Comparison of ENCODE assay signal across 13 cellular contexts in genomic region chr9:90961375-90961774, GRCh38.
A peak's percentile ranks its signal among the peaks of the same experiment; 100 is the strongest.
DNase-seq lines count a peak whose midpoint lies in the region; ATAC-seq and TF ChIP-seq lines count a peak whose summit lies in the region.
"Had no signal": no experiment of that assay in that cellular context is flagged by ENCODE, and none has a peak within 500 bp of the region (broad histone marks: within the 10 kb centered on the region; RNA-seq: fewer than 3 reads in every experiment).

No MANE protein-coding gene starts in this region.

- in situ Hi-C loops in gastrocnemius medialis (cut with MboI; ENCODE audit: low sequenced_read_pairs in 4 of 4), result no loop called here

- no peaks in the 10 kb centered on the region for H3K9me3 ChIP-seq in gastrocnemius medialis
- H3K9me3 ChIP-seq: right lobe of liver had no signal

- no peaks in the 10 kb centered on the region for H3K4me1 ChIP-seq in gastrocnemius medialis
- H3K4me1 ChIP-seq: right lobe of liver had no signal

- H3K36me3 Mint-ChIP-seq in activated T-helper 2 cell treated with anti-CD3 and anti-CD28 coated beads, Interferon-gamma antibody, Interleukin-2, Interleukin-4, amounts not matched to agents 10 μg/mL and 5 μg/mL and 100 μg/mL, durations not matched to agents 14 hours and 24 hours and 36 hours (ENCODE audit: low read depth), result peaks cover 28% of the 10 kb centered on the region
- H3K36me3 Mint-ChIP-seq: immature natural killer cell had no signal

- no peak overlapping the region for H3K4me3 Mint-ChIP-seq in activated T-helper 2 cell treated with anti-CD3 and anti-CD28 coated beads, Interferon-gamma antibody, Interleukin-2, Interleukin-4, amounts not matched to agents 10 μg/mL and 5 μg/mL and 100 μg/mL, durations not matched to agents 14 hours and 24 hours and 36 hours (ENCODE audit: low read depth)
- H3K4me3 Mint-ChIP-seq: activated CD4-positive, alpha-beta T cell treated with anti-CD3 and anti-CD28 coated beads, Interleukin-2, amount 10 ng/mL, durations not matched to agents 7 days and 5 days; activated T-helper 1 cell treated with anti-CD3 and anti-CD28 coated beads, Interleukin-12 subunit alpha, Interleukin-12 subunit beta, Interleukin-2, Interleukin-4 antibody, amounts not matched to agents 30 ng/mL and 10 ng/mL and 1 ng/mL, durations not matched to agents 14 hours and 24 hours and 36 hours; immature natural killer cell; T-helper 2 cell treated with Interferon-gamma antibody and Interleukin-4, amounts not matched to agents 5 μg/mL and 100 μg/mL, for 36 hours had no signal

- DNase-seq in Daoy (ENCODE audit: low read depth), result peak; percentile 65
- DNase-seq in NCI-H128 (lab: John Stamatoyannopoulos, UW; ENCODE audit: unreplicated experiment), result peak; percentile 54
- DNase-seq in cardiac fibroblast (ENCODE audit: low read depth in 2 of 2), result peak; percentile 36 to 78
- peak in 1 of 2 donors; percentile 44 for DNase-seq in gastrocnemius medialis
- DNase-seq in activated T-helper 2 cell treated with anti-CD3 and anti-CD28 coated beads, Interferon-gamma antibody, Interleukin-2, Interleukin-4, amounts not matched to agents 10 μg/mL and 5 μg/mL and 100 μg/mL, durations not matched to agents 14 hours and 24 hours and 36 hours (ENCODE audit: low spot score), result no peak
- no peak for DNase-seq in putamen (ENCODE audit: low spot score)
- DNase-seq: activated CD4-positive, alpha-beta T cell treated with anti-CD3 and anti-CD28 coated beads, Interleukin-2, amount 10 ng/mL, durations not matched to agents 7 days and 5 days; DMS 273 treated with DMSO at 0.1 percent for 48 hours; immature natural killer cell; right lobe of liver had no signal

- H3K4me1 Mint-ChIP-seq in activated T-helper 2 cell treated with anti-CD3 and anti-CD28 coated beads, Interferon-gamma antibody, Interleukin-2, Interleukin-4, amounts not matched to agents 10 μg/mL and 5 μg/mL and 100 μg/mL, durations not matched to agents 14 hours and 24 hours and 36 hours (ENCODE audit: low read depth), result peaks cover 41% of the 10 kb centered on the region

- no peak overlapping the region for H3K27ac ChIP-seq in gastrocnemius medialis
- H3K27ac ChIP-seq: right lobe of liver had no signal

- no peaks in the 10 kb centered on the region for H3K36me3 ChIP-seq in gastrocnemius medialis
- H3K36me3 ChIP-seq: right lobe of liver had no signal

- peaks cover 0 to 6% (median 0%) of the 10 kb centered on the region in 3 donors for H3K27me3 ChIP-seq in gastrocnemius medialis
- H3K27me3 ChIP-seq: right lobe of liver had no signal

- no peaks in the 10 kb centered on the region for H3K27me3 Mint-ChIP-seq in activated T-helper 2 cell treated with anti-CD3 and anti-CD28 coated beads, Interferon-gamma antibody, Interleukin-2, Interleukin-4, amounts not matched to agents 10 μg/mL and 5 μg/mL and 100 μg/mL, durations not matched to agents 14 hours and 24 hours and 36 hours (ENCODE audit: low read depth)

- TF ChIP-seq CTCF in cardiac fibroblast (IDR thresholded peaks at IDR 0.05; ENCODE audit: low read depth, low read length) (no peak), gastrocnemius medialis (IDR thresholded peaks at IDR 0.05 in 4 of 5, conservative IDR thresholded peaks at IDR 0.05 in 1 of 5) (no peak)

- no peak for TF ChIP-seq POLR2A in gastrocnemius medialis (IDR thresholded peaks at IDR 0.05)

- no peak overlapping the region for H3K4me3 ChIP-seq in cardiac fibroblast (replicated peaks in 1 of 2; ENCODE audit: low read depth in 2 of 2, low read length in 2 of 2)
- H3K4me3 ChIP-seq in gastrocnemius medialis, result peak overlapping the region in 1 of 4 donors; percentile 4
- H3K4me3 ChIP-seq: right lobe of liver had no signal

- intact Hi-C loops in gastrocnemius medialis (cut with DNase I; ENCODE audit: low total_unique reads), result no loop called here
- intact Hi-C loops in activated T-helper 2 cell treated with anti-CD3 and anti-CD28 coated beads, Interferon-gamma antibody, Interleukin-2, Interleukin-4, amounts not matched to agents 10 μg/mL and 5 μg/mL and 100 μg/mL, durations not matched to agents 14 hours and 24 hours and 36 hours (cut with micrococcal nuclease), result no loop called here

- H3K9me3 Mint-ChIP-seq in activated T-helper 2 cell treated with anti-CD3 and anti-CD28 coated beads, Interferon-gamma antibody, Interleukin-2, Interleukin-4, amounts not matched to agents 10 μg/mL and 5 μg/mL and 100 μg/mL, durations not matched to agents 14 hours and 24 hours and 36 hours, result peaks cover 7% of the 10 kb centered on the region
- H3K9me3 Mint-ChIP-seq: immature natural killer cell had no signal

- ATAC-seq in gastrocnemius medialis (peak; percentile 79 to 81), HG02623 (IDR thresholded peaks at IDR 0.05; ENCODE audit: unreplicated experiment) (no peak)

- no peak overlapping the region for H3K27ac Mint-ChIP-seq in activated T-helper 2 cell treated with anti-CD3 and anti-CD28 coated beads, Interferon-gamma antibody, Interleukin-2, Interleukin-4, amounts not matched to agents 10 μg/mL and 5 μg/mL and 100 μg/mL, durations not matched to agents 14 hours and 24 hours and 36 hours
- H3K27ac Mint-ChIP-seq: activated CD4-positive, alpha-beta T cell treated with anti-CD3 and anti-CD28 coated beads, Interleukin-2, amount 10 ng/mL, durations not matched to agents 7 days and 5 days; activated T-helper 1 cell treated with anti-CD3 and anti-CD28 coated beads, Interleukin-12 subunit alpha, Interleukin-12 subunit beta, Interleukin-2, Interleukin-4 antibody, amounts not matched to agents 30 ng/mL and 10 ng/mL and 1 ng/mL, durations not matched to agents 14 hours and 24 hours and 36 hours; immature natural killer cell; T-helper 2 cell treated with Interferon-gamma antibody and Interleukin-4, amounts not matched to agents 5 μg/mL and 100 μg/mL, for 36 hours had no signal

Comparison
In these comparisons a context has a peak if more than half of its experiments do, and no peak if none do; other contexts are left out.
1. DNase-seq: peak in Daoy (single experiment), NCI-H128 (single experiment) and cardiac fibroblast (2 of 2); none in activated T-helper 2 cell treated with anti-CD3 and anti-CD28 coated beads, Interferon-gamma antibody, Interleukin-2, Interleukin-4, amounts not matched to agents 10 μg/mL and 5 μg/mL and 100 μg/mL, durations not matched to agents 14 hours and 24 hours and 36 hours (single experiment) and putamen (single experiment).